In the genomic region with DNA sequence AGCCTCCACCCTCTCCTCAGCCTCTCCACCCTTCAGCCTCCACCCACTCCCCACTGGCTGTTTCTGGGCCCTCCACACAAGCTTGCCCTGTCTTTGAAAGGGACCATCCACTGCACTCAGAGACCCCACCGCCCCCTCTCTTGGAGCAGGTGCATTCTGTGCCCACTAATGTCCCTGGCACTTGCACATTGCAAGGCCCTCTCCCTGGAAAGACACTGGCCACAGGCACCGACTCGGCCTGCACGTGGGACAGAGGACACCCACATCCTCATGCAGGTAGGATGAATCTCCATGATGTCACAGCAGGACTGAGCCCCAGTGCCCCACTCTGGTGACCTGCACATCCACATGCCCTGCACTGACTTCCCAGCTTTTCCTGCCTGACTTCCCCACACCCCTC, we compare ENCODE assay signal across 26 cellular contexts. TPM values are rescaled to one million over a fixed set of nuclear protein-coding genes. Genes with fewer than 3 reads are reported as not detected.
"Had no signal": no experiment of that assay in that cellular context is flagged by ENCODE, and none has a peak within 500 bp of the region (broad histone marks: within the 10 kb centered on the region; RNA-seq: fewer than 3 reads in every experiment).

No MANE protein-coding gene starts in this region.

- H3K27ac ChIP-seq: SJSA1, SK-N-MC had no signal

- FAIRE-seq: HepG2, RCC 7860 had no signal

- H3K4me1 ChIP-seq: SJSA1 had no signal

- DNase-seq: IMR-90, Karpas-422, KG1, MG63, NCI-H1092, NCI-H1105 treated with DMSO at 0.1 percent for 48 hours, NCI-H1417 treated with DMSO at 0.1 percent for 48 hours, NCI-H146, NCI-H1694 treated with DMSO at 0.1 percent for 48 hours, NCI-H1930, NCI-H2081, NCI-H2107, NCI-H226, NCI-H446, NCI-H510A, NCI-H524 treated with DMSO at 0.1 percent for 48 hours, NCI-H69, NCI-H774, Right ventricle myocardium superior, RPMI8226, SIG-M5 had no signal

- H3K4me3 ChIP-seq: MG63, SJSA1, SK-N-MC had no signal

- H3K36me3 ChIP-seq: MG63, SJSA1 had no signal

- H3K27me3 ChIP-seq: MG63, SJSA1 had no signal

- ATAC-seq: HepG2 had no signal

RNA-seq across cellular contexts. Expression of gene EBF3, which starts 36.8 kb away (rescaled TPM):
- total RNA-seq: HepG2, HT1080, SJSA1 had no signal
- polyA plus RNA-seq: HepG2 had no signal
